20 cellular contexts compared by ENCODE assay signal in the genomic region with DNA sequence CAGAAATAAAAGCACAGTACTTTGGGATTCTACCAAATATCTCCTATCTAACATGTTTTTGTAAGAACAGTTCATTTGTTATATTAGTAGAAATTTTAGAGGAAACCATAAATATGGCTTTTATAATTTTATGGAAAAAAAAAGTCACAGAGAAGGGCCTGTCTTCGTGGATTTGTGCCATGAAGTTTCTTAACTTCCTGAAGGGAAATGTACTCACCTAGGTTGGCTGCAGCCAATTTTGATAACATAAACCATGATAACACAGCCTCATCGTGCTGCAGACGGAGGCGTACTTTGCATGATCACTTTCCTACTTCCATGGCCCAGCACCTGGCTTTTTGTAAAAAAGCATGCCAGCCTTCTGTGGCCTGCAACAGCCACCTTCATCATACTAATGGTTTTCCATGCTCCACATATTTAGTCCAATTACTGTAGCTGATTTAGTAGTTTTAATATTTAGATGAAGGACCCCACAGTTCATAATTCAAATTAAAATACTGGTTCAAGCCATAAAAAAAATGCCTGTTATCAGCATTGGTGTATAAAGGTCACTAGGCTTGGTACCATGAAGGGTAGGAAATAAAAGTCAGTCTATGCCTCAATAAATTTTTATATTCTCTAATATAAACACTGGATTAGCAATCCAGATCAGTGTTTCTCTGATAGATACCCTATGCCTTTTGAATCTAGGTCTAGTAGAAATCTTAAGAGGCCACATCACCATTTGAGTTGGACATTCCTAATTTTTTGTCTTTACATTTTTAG.
DNase-seq lines count a peak whose midpoint lies in the region; ATAC-seq and TF ChIP-seq lines count a peak whose summit lies in the region.
"Had no signal": no experiment of that assay in that cellular context is flagged by ENCODE, and none has a peak within 500 bp of the region (broad histone marks: within the 10 kb centered on the region; RNA-seq: fewer than 3 reads in every experiment).

No MANE protein-coding gene starts in this region.

- peaks cover 4% of the 10 kb centered on the region for H3K9me3 Mint-ChIP-seq in activated naive CD4-positive, alpha-beta T cell treated with anti-CD3 and anti-CD28 coated beads, Interleukin-2, amount 50 U/mL, for 24 hours
- no peaks in the 10 kb centered on the region for H3K9me3 Mint-ChIP-seq in activated naive CD4-positive, alpha-beta T cell treated with anti-CD3 and anti-CD28 coated beads for 36 hours
- no peaks in the 10 kb centered on the region for H3K9me3 Mint-ChIP-seq in activated naive CD8-positive, alpha-beta T cell (ENCODE audit: low read depth)

- no peaks in the 10 kb centered on the region for H3K27me3 Mint-ChIP-seq in activated naive CD4-positive, alpha-beta T cell treated with anti-CD3 and anti-CD28 coated beads, Interleukin-2, amount 50 U/mL, for 24 hours
- H3K27me3 Mint-ChIP-seq in activated naive CD4-positive, alpha-beta T cell treated with anti-CD3 and anti-CD28 coated beads for 36 hours (ENCODE audit: low read depth): no peaks in the 10 kb centered on the region
- H3K27me3 Mint-ChIP-seq in activated naive CD8-positive, alpha-beta T cell: no peaks in the 10 kb centered on the region

- peaks cover 55% of the 10 kb centered on the region for H3K36me3 Mint-ChIP-seq in activated naive CD4-positive, alpha-beta T cell treated with anti-CD3 and anti-CD28 coated beads, Interleukin-2, amount 50 U/mL, for 24 hours
- peaks cover 65% of the 10 kb centered on the region for H3K36me3 Mint-ChIP-seq in activated naive CD4-positive, alpha-beta T cell treated with anti-CD3 and anti-CD28 coated beads for 36 hours (ENCODE audit: low read depth)
- peaks cover 54% of the 10 kb centered on the region for H3K36me3 Mint-ChIP-seq in activated naive CD8-positive, alpha-beta T cell

- H3K27ac ChIP-seq in lower lobe of right lung (peak overlapping the region; percentile 56), subcutaneous abdominal adipose tissue (ENCODE audit: low read depth, low read length) (peak overlapping the region; percentile 39), thyroid gland (peak overlapping the region in 1 of 3 donors; percentile 28), breast epithelium (no peak overlapping the region)
- H3K27ac ChIP-seq: esophagus muscularis mucosa had no signal

- no peak for DNase-seq in activated naive CD4-positive, alpha-beta T cell treated with anti-CD3 and anti-CD28 coated beads for 36 hours
- DNase-seq in lower lobe of right lung: no peak
- DNase-seq in stimulated activated CD4-positive, alpha-beta T cell treated with anti-CD3 and anti-CD28 coated beads, Interleukin-4, amount 100 ng/mL, for 24 hours: no peak
- no peak for DNase-seq in thyroid gland
- DNase-seq in breast epithelium (ENCODE audit: low spot score in 2 of 2): no peak
- DNase-seq: activated T-cell treated with anti-CD3 and anti-CD28 coated beads, Interleukin-2, amount 50 U/mL, for 48 hours; amniotic stem cell; Caco-2; MG63; NCI-H1930; nucleus accumbens; T-helper 1 cell; uterus had no signal

- H3K27ac Mint-ChIP-seq in activated naive CD4-positive, alpha-beta T cell treated with anti-CD3 and anti-CD28 coated beads, Interleukin-2, amount 50 U/mL, for 24 hours: peak overlapping the region; percentile 35
- no peak overlapping the region for H3K27ac Mint-ChIP-seq in activated naive CD4-positive, alpha-beta T cell treated with anti-CD3 and anti-CD28 coated beads for 36 hours
- peak overlapping the region; percentile 91 for H3K27ac Mint-ChIP-seq in activated naive CD8-positive, alpha-beta T cell

- H3K4me3 ChIP-seq in lower lobe of right lung: no peak overlapping the region
- no peak overlapping the region for H3K4me3 ChIP-seq in subcutaneous abdominal adipose tissue (ENCODE audit: low read depth in 1 of 5, low read length in 5 of 5)
- no peak overlapping the region for H3K4me3 ChIP-seq in thyroid gland (replicated peaks in 1 of 3)
- no peak overlapping the region for H3K4me3 ChIP-seq in breast epithelium
- H3K4me3 ChIP-seq: coronary artery, esophagus muscularis mucosa, MG63, uterus had no signal

- WGBS in thyroid gland, 2 donors: 44 to 52% methylated on average over 4 of the region's 4 CpGs

- no peak for TF ChIP-seq CTCF in lower lobe of right lung (IDR thresholded peaks at IDR 0.05)
- TF ChIP-seq CTCF in thyroid gland (IDR thresholded peaks at IDR 0.05): no peak
- no peak for TF ChIP-seq CTCF in breast epithelium (IDR thresholded peaks at IDR 0.05)

- no peak overlapping the region for H3K9ac ChIP-seq in subcutaneous abdominal adipose tissue (ENCODE audit: low read length in 5 of 5)

- H3K36me3 ChIP-seq in lower lobe of right lung: peaks cover 12% of the 10 kb centered on the region
- peaks cover 0 to 9% (median 5%) of the 10 kb centered on the region in 5 donors for H3K36me3 ChIP-seq in subcutaneous abdominal adipose tissue (ENCODE audit: control insufficient read depth in 5 of 5, insufficient read depth in 5 of 5, low read length in 5 of 5)
- H3K36me3 ChIP-seq in thyroid gland: no peaks in the 10 kb centered on the region
- no peaks in the 10 kb centered on the region for H3K36me3 ChIP-seq in breast epithelium
- H3K36me3 ChIP-seq: MG63, uterus had no signal

- H3K27me3 ChIP-seq in lower lobe of right lung (ENCODE audit: low read depth) (no peaks in the 10 kb centered on the region), subcutaneous abdominal adipose tissue (ENCODE audit: control insufficient read depth in 5 of 5, insufficient read depth in 4 of 5, low read length in 5 of 5) (no peaks in the 10 kb centered on the region), thyroid gland (no peaks in the 10 kb centered on the region), breast epithelium (no peaks in the 10 kb centered on the region)
- H3K27me3 ChIP-seq: esophagus muscularis mucosa, MG63, uterus had no signal

- H3K4me3 Mint-ChIP-seq in activated naive CD4-positive, alpha-beta T cell treated with anti-CD3 and anti-CD28 coated beads, Interleukin-2, amount 50 U/mL, for 24 hours: no peak overlapping the region
- no peak overlapping the region for H3K4me3 Mint-ChIP-seq in activated naive CD4-positive, alpha-beta T cell treated with anti-CD3 and anti-CD28 coated beads for 36 hours
- H3K4me3 Mint-ChIP-seq in activated naive CD8-positive, alpha-beta T cell: no peak overlapping the region

- no peak for ATAC-seq in lower lobe of right lung
- ATAC-seq: activated CD4-positive, CD25-positive, alpha-beta regulatory T cell treated with anti-CD3 and anti-CD28 coated beads, Interleukin-2, amount 50 U/mL, for 24 hours; HCT116 had no signal

- peaks cover 48% of the 10 kb centered on the region for H3K4me1 ChIP-seq in lower lobe of right lung
- peaks cover 0 to 16% (median 3%) of the 10 kb centered on the region in 5 donors for H3K4me1 ChIP-seq in subcutaneous abdominal adipose tissue (ENCODE audit: control insufficient read depth in 5 of 5, insufficient read depth in 5 of 5, low read length in 5 of 5)
- H3K4me1 ChIP-seq in thyroid gland: peaks cover 15 to 52% of the 10 kb centered on the region in 2 donors
- H3K4me1 ChIP-seq in breast epithelium: peaks cover 0 to under 1% of the 10 kb centered on the region in 2 donors
- H3K4me1 ChIP-seq: uterus had no signal

- intact Hi-C loops in activated naive CD4-positive, alpha-beta T cell treated with anti-CD3 and anti-CD28 coated beads for 36 hours (cut with micrococcal nuclease): no loop called here
- intact Hi-C loops in lower lobe of right lung (cut with DNase I): no loop called here
- intact Hi-C loops in thyroid gland (cut with DNase I): no loop called here
- intact Hi-C loops in breast epithelium (cut with DNase I; ENCODE audit: low total_unique reads): no loop called here

- H3K9me3 ChIP-seq in lower lobe of right lung (no peaks in the 10 kb centered on the region), subcutaneous abdominal adipose tissue (ENCODE audit: control insufficient read depth in 5 of 5, low read length in 5 of 5) (no peaks in the 10 kb centered on the region), thyroid gland (no peaks in the 10 kb centered on the region), breast epithelium (no peaks in the 10 kb centered on the region)
- H3K9me3 ChIP-seq: Caco-2, esophagus muscularis mucosa, MG63, uterus had no signal

- CTCF ChIA-PET in activated naive CD4-positive, alpha-beta T cell treated with anti-CD3 and anti-CD28 coated beads for 36 hours (lab: Charles Lee): interaction anchor here (0.9 to 1.5 kb wide), 3 partner anchors 8 to 210 kb away, joined by 3 to 5 read pairs (median 4); no protein-coding TSS in a partner anchor

- peaks cover 84% of the 10 kb centered on the region for H3K4me1 Mint-ChIP-seq in activated naive CD4-positive, alpha-beta T cell treated with anti-CD3 and anti-CD28 coated beads, Interleukin-2, amount 50 U/mL, for 24 hours
- H3K4me1 Mint-ChIP-seq in activated naive CD4-positive, alpha-beta T cell treated with anti-CD3 and anti-CD28 coated beads for 36 hours (ENCODE audit: low read depth): peaks cover 87% of the 10 kb centered on the region
- H3K4me1 Mint-ChIP-seq in activated naive CD8-positive, alpha-beta T cell (ENCODE audit: low read depth): peaks cover 93% of the 10 kb centered on the region

- TF ChIP-seq POLR2A in thyroid gland (IDR thresholded peaks at IDR 0.05) (no peak), breast epithelium (IDR thresholded peaks at IDR 0.05) (no peak)

Comparison
In these comparisons a context has a peak if more than half of its experiments do, and no peak if none do; other contexts are left out.
1. H3K27ac ChIP-seq: peak in lower lobe of right lung (single experiment) and subcutaneous abdominal adipose tissue (single experiment); none in breast epithelium (0 of 2).